ENCODE assay signal across 12 cellular contexts in genomic region chr11:94513091-94513490, GRCh38. TPM values are rescaled to one million over a fixed set of nuclear protein-coding genes. Genes with fewer than 3 reads are reported as not detected.
DNase-seq lines count a peak whose midpoint lies in the region; ATAC-seq, FAIRE-seq and TF ChIP-seq lines count a peak whose summit lies in the region.
"Had no signal": no experiment of that assay in that cellular context is flagged by ENCODE, and none has a peak within 500 bp of the region (broad histone marks: within the 10 kb centered on the region; RNA-seq: fewer than 3 reads in every experiment).

No MANE protein-coding gene starts in this region.

- no peaks in the 10 kb centered on the region for H3K36me3 ChIP-seq in body of pancreas (replicated peaks in 1 of 2; ENCODE audit: insufficient read depth in 1 of 2, low read depth in 2 of 2)
- H3K36me3 ChIP-seq: SJSA1, tibial artery had no signal

- peaks cover 10% of the 10 kb centered on the region for H3K4me1 ChIP-seq in body of pancreas
- H3K4me1 ChIP-seq: SJSA1 had no signal

- ATAC-seq in body of pancreas: peak; percentile 7

- peak; percentile 35 for DNase-seq in DMS 273 (lab: John Stamatoyannopoulos, UW; ENCODE audit: unreplicated experiment)
- DNase-seq in DMS 273 treated with DMSO at 0.1 percent for 48 hours (lab: John Stamatoyannopoulos, UW): no peak
- DNase-seq in NCI-H1105 treated with DMSO at 0.1 percent for 48 hours (lab: John Stamatoyannopoulos, UW): peak; percentile 94
- DNase-seq in body of pancreas: peak in 1 of 4 donors; percentile 18
- DNase-seq in renal cortical epithelial cell (ENCODE audit: low read depth): peak; percentile 76
- no peak for DNase-seq in stimulated activated CD4-positive, alpha-beta T cell treated with anti-CD3 and anti-CD28 coated beads, Interleukin-1b, Interleukin-23, amount 100 ng/mL, for 48 hours
- no peak for DNase-seq in frontal cortex (ENCODE audit: low spot score in 2 of 2)
- no peak for DNase-seq in middle frontal gyrus (ENCODE audit: extremely low spot score, low spot score)
- DNase-seq: activated gamma-delta T cell treated with Interleukin-2 at 50 U/mL for 16 hours, tibial artery had no signal

- no peak for FAIRE-seq in frontal cortex (lab: Jason Lieb, UNC)

- H3K27ac ChIP-seq in body of pancreas: no peak overlapping the region
- H3K27ac ChIP-seq: 22Rv1, SJSA1, tibial artery had no signal

- no peak for TF ChIP-seq CTCF in body of pancreas (IDR thresholded peaks at IDR 0.05)

- no peak for TF ChIP-seq POLR2A in body of pancreas (IDR thresholded peaks at IDR 0.05)

- intact Hi-C loops in body of pancreas (cut with DNase I): no loop called here

- H3K9me3 ChIP-seq in body of pancreas: no peaks in the 10 kb centered on the region
- H3K9me3 ChIP-seq: SJSA1, tibial artery had no signal

- H3K4me3 ChIP-seq in body of pancreas: no peak overlapping the region

- WGBS in body of pancreas, 2 donors: 24 to 40% methylated on average over 2 of the region's 2 CpGs

- no peaks in the 10 kb centered on the region for H3K27me3 ChIP-seq in body of pancreas
- H3K27me3 ChIP-seq: SJSA1 had no signal

RNA-seq across cellular contexts. Expression of gene C11orf97, which starts 0.8 kb away (rescaled TPM):
- total RNA-seq in body of pancreas (not detected), renal cortical epithelial cell (0.20 TPM in 1 of 2 replicates, not detected in the other), frontal cortex (not detected)
- total RNA-seq: SJSA1 had no signal

RNA-seq across cellular contexts. Expression of gene ANKRD49, which starts 19.3 kb away (rescaled TPM):
- total RNA-seq in body of pancreas: 10 to 100 TPM; 12.5 to 13.5 TPM
- 16.1 and 18.2 TPM in 2 replicates for total RNA-seq in renal cortical epithelial cell
- 25.3 TPM for total RNA-seq in frontal cortex

RNA-seq across cellular contexts. Expression of gene MRE11, which starts 19.4 kb away (rescaled TPM):
- total RNA-seq in body of pancreas (10 to 100 TPM in 1 of 2 donors, 1 to 10 TPM in 1; 9.2 to 18.9 TPM), renal cortical epithelial cell (15.5 and 17.1 TPM in 2 replicates), frontal cortex (12.6 TPM)

RNA-seq across cellular contexts. Expression of gene FUT4, which starts 30.6 kb away (rescaled TPM):
- total RNA-seq in body of pancreas (10 to 100 TPM; 10.5 to 13.5 TPM), renal cortical epithelial cell (8.0 and 13.0 TPM in 2 replicates), frontal cortex (7.3 TPM)

RNA-seq across cellular contexts. Expression of gene PIWIL4, which starts 54.1 kb away (rescaled TPM):
- total RNA-seq in body of pancreas (10 to 100 TPM in 1 of 2 donors, 1 to 10 TPM in 1; 6.5 to 13.2 TPM), renal cortical epithelial cell (2.1 and 3.1 TPM in 2 replicates), frontal cortex (7.7 TPM)

Comparison
In these comparisons a context has a peak if more than half of its experiments do, and no peak if none do; other contexts are left out.
1. DNase-seq: peak in DMS 273 (single experiment), NCI-H1105 treated with DMSO at 0.1 percent for 48 hours (single experiment) and renal cortical epithelial cell (single experiment); none in DMS 273 treated with DMSO at 0.1 percent for 48 hours (single experiment), stimulated activated CD4-positive, alpha-beta T cell treated with anti-CD3 and anti-CD28 coated beads, Interleukin-1b, Interleukin-23, amount 100 ng/mL, for 48 hours (single experiment), frontal cortex (0 of 2) and middle frontal gyrus (single experiment).